ENCODE assay signal across 1 cellular context in the genomic region with DNA sequence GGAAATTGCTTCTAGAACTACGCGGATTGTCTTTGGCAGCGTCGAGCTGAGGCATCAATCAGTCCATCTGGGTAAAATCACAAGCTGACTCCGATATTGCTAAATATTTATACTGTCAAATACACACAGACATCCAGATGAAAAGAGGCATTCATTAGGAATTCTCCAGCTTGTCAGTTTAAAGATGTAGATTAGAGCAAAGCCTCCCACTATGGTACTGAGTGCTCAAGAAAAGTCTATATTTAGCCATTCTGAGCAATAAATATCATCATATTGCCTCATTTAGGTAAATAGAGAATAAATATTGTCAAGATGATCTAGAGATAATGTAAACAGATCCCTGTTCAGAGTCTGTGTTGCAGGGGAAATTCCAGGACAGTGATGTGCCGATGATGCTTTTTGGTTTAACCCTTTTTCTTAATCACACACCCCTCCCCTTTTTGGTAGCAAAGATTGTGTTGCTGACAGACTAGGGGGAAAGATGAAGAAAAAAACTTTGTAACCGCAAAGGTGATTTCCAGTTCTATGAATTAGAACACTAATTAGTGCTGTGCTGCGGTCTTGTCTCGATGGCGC.
TF ChIP-seq lines count a peak whose summit lies in the region.

No MANE protein-coding gene starts in this region.

TF ChIP-seq in SK-N-SH, 30 proteins besides CTCF, POLR2A, EP300 and RAD21 (continued from another document):
- TF ChIP-seq, protein P1, sequence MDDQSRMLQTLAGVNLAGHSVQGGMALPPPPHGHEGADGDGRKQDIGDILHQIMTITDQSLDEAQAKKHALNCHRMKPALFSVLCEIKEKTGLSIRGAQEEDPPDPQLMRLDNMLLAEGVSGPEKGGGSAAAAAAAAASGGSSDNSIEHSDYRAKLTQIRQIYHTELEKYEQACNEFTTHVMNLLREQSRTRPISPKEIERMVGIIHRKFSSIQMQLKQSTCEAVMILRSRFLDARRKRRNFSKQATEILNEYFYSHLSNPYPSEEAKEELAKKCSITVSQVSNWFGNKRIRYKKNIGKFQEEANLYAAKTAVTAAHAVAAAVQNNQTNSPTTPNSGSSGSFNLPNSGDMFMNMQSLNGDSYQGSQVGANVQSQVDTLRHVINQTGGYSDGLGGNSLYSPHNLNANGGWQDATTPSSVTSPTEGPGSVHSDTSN (IDR thresholded peaks at IDR 0.05) = peak; percentile 4; the same call in 1 of the 2 replicates
TF ChIP-seq in SK-N-SH: peak in this region for 1.
